Comparison of ENCODE assay signal across 7 cellular contexts in the genomic region with DNA sequence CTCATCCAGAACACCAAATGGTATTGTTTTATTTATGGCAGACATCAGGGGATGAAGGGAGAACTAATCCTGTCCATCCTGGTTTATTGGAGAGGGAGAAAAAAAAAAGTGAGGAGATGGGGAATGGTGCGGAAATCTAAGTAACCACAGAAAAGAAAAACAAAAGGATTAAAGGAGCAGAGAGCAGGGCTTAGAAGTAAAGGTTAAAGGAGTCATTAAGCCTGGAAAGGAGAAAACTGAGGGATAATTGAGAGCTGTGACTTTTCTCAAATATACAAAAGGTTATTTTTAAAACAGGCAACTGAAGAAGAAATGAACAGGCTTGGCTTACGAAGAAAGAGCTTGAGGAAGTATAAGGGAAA.
A peak's percentile ranks its signal among the peaks of the same experiment; 100 is the strongest.
DNase-seq lines count a peak whose midpoint lies in the region; ATAC-seq and TF ChIP-seq lines count a peak whose summit lies in the region.

No MANE protein-coding gene starts in this region.

- peaks cover 3% of the 10 kb centered on the region for H3K36me3 Mint-ChIP-seq in activated CD8-positive, alpha-beta T cell treated with anti-CD3 and anti-CD28 coated beads, Interleukin-2, amount 10 ng/mL, durations not matched to agents 7 days and 5 days (ENCODE audit: low read depth)
- H3K36me3 Mint-ChIP-seq in stimulated activated naive B cell treated with anti-CD40 and anti-IgM and Interleukin-4, amounts not matched to agents 10 μg/mL and 1 μg/mL and 100 μg/mL, for 72 hours: no peaks in the 10 kb centered on the region

- DNase-seq in M059J (ENCODE audit: low read depth) (peak; percentile 37), lower lobe of right lung (no peak), ecto neural progenitor cell (ENCODE audit: low spot score) (no peak)
- DNase-seq in activated CD8-positive, alpha-beta T cell treated with anti-CD3 and anti-CD28 coated beads, Interleukin-2, amount 10 ng/mL, durations not matched to agents 7 days and 5 days: no peak
- no peak for DNase-seq in stimulated activated naive B cell treated with anti-CD40 and anti-IgM and Interleukin-4, amounts not matched to agents 10 μg/mL and 1 μg/mL and 100 μg/mL, for 72 hours

- H3K4me3 Mint-ChIP-seq in activated CD8-positive, alpha-beta T cell treated with anti-CD3 and anti-CD28 coated beads, Interleukin-2, amount 10 ng/mL, durations not matched to agents 7 days and 5 days: no peak overlapping the region
- peak overlapping the region; percentile 72 to 77 for H3K4me3 Mint-ChIP-seq in stimulated activated naive B cell treated with anti-CD40 and anti-IgM and Interleukin-4, amounts not matched to agents 10 μg/mL and 1 μg/mL and 100 μg/mL, for 72 hours

- H3K36me3 ChIP-seq in lower lobe of right lung: no peaks in the 10 kb centered on the region

- H3K4me1 Mint-ChIP-seq in activated CD8-positive, alpha-beta T cell treated with anti-CD3 and anti-CD28 coated beads, Interleukin-2, amount 10 ng/mL, durations not matched to agents 7 days and 5 days (ENCODE audit: low read depth): peaks cover 88% of the 10 kb centered on the region
- peaks cover 49 to 75% of the 10 kb centered on the region in 2 donors for H3K4me1 Mint-ChIP-seq in stimulated activated naive B cell treated with anti-CD40 and anti-IgM and Interleukin-4, amounts not matched to agents 10 μg/mL and 1 μg/mL and 100 μg/mL, for 72 hours

- peak overlapping the region; percentile 84 for H3K27ac Mint-ChIP-seq in activated CD8-positive, alpha-beta T cell treated with anti-CD3 and anti-CD28 coated beads, Interleukin-2, amount 10 ng/mL, durations not matched to agents 7 days and 5 days
- H3K27ac Mint-ChIP-seq in stimulated activated naive B cell treated with anti-CD40 and anti-IgM and Interleukin-4, amounts not matched to agents 10 μg/mL and 1 μg/mL and 100 μg/mL, for 72 hours: peak overlapping the region; percentile 94

- POLR2A ChIA-PET in activated CD8-positive, alpha-beta T cell treated with anti-CD3 and anti-CD28 coated beads, Interleukin-2, amount 10 ng/mL, durations not matched to agents 7 days and 5 days (lab: Charles Lee): interaction anchor here (0.8 to 2.7 kb wide), 5 partner anchors 11 to 128 kb away, joined by 3 to 9 read pairs (median 7); partner anchors contain the start of gene PPP1CB

- H3K27me3 ChIP-seq in lower lobe of right lung (ENCODE audit: low read depth): no peaks in the 10 kb centered on the region

- H3K4me1 ChIP-seq in lower lobe of right lung: peaks cover 51% of the 10 kb centered on the region

- CTCF ChIA-PET in activated CD8-positive, alpha-beta T cell treated with anti-CD3 and anti-CD28 coated beads, Interleukin-2, amount 10 ng/mL, durations not matched to agents 7 days and 5 days (lab: Charles Lee): interaction anchor here (1.0 to 6.9 kb wide), 5 partner anchors 12 to 124 kb away, joined by 3 to 75 read pairs (median 5); no protein-coding TSS in a partner anchor

- no peak for ATAC-seq in activated CD8-positive, alpha-beta T cell treated with anti-CD3 and anti-CD28 coated beads, Interleukin-2, amount 10 ng/mL, durations not matched to agents 7 days and 5 days
- ATAC-seq in lower lobe of right lung (no peak), GM21447 (IDR thresholded peaks at IDR 0.05; ENCODE audit: unreplicated experiment) (no peak), HG03097 (IDR thresholded peaks at IDR 0.05; ENCODE audit: low FRiP score, unreplicated experiment) (no peak)
- ATAC-seq in stimulated activated naive B cell treated with anti-CD40 and anti-IgM and Interleukin-4, amounts not matched to agents 10 μg/mL and 1 μg/mL and 100 μg/mL, for 72 hours (replicated peaks): no peak

- intact Hi-C loops in lower lobe of right lung (cut with DNase I): no loop called here

- H3K4me3 ChIP-seq in lower lobe of right lung: no peak overlapping the region

- H3K9me3 Mint-ChIP-seq in activated CD8-positive, alpha-beta T cell treated with anti-CD3 and anti-CD28 coated beads, Interleukin-2, amount 10 ng/mL, durations not matched to agents 7 days and 5 days (ENCODE audit: insufficient read depth): peaks cover 3% of the 10 kb centered on the region
- H3K9me3 Mint-ChIP-seq in stimulated activated naive B cell treated with anti-CD40 and anti-IgM and Interleukin-4, amounts not matched to agents 10 μg/mL and 1 μg/mL and 100 μg/mL, for 72 hours: peaks cover 0 to 2% of the 10 kb centered on the region in 2 donors

- no peaks in the 10 kb centered on the region for H3K27me3 Mint-ChIP-seq in activated CD8-positive, alpha-beta T cell treated with anti-CD3 and anti-CD28 coated beads, Interleukin-2, amount 10 ng/mL, durations not matched to agents 7 days and 5 days (ENCODE audit: low read depth)
- H3K27me3 Mint-ChIP-seq in stimulated activated naive B cell treated with anti-CD40 and anti-IgM and Interleukin-4, amounts not matched to agents 10 μg/mL and 1 μg/mL and 100 μg/mL, for 72 hours: no peaks in the 10 kb centered on the region

- H3K27ac ChIP-seq in lower lobe of right lung: peak overlapping the region; percentile 89

- no peaks in the 10 kb centered on the region for H3K9me3 ChIP-seq in lower lobe of right lung

- TF ChIP-seq CTCF in lower lobe of right lung (IDR thresholded peaks at IDR 0.05): no peak
